Comparison of ENCODE assay signal across 8 cellular contexts in the genomic region with DNA sequence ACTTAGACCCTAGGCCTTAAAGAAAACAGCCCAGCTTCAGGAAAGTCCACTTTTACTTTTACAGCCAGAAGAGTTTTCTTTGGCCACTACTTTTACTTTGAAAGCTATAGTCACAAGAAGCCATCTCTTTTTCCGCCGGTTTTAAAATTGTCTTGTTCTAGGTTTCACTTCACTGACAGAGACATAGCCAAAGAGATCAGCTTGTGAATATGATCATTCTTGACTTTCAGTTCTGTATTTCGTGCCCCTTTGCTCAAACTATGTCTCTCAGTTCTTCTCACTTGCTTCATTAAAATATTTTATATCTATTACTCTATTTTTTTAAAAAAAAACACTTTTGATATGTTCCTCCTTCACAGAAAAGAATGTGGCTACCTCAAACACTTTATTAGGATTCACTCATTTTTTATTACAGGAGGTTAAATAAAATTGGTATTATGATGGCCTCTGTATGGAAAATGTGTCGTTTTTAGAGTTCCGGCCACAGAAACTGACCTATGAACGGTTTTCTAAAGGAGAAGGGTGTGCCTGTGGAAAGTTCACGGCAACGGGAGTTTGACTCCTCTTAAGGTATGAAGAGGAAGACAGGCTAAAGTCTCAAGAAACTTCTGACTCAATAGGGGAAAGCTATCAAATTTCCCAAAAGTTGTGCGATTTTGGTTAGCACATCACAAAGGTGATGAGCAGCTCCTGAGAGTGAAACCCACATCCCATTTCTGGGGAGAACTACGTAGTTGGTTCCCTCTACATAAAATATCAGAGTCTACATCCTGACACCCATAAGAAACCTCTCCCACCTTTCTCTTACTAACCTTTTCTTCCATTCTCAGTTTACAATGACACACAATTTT. TPM values are rescaled to one million over a fixed set of nuclear protein-coding genes. Genes with fewer than 3 reads are reported as not detected.
DNase-seq lines count a peak whose midpoint lies in the region; ATAC-seq and TF ChIP-seq lines count a peak whose summit lies in the region.

No MANE protein-coding gene starts in this region.

- peaks cover 24 to 41% of the 10 kb centered on the region in 2 donors for H3K27me3 Mint-ChIP-seq in natural killer cell treated with Interleukin-12 subunit alpha and Interleukin-12 subunit beta and Interleukin-15 and Interleukin-18, amount 100 ng/mL, for 72 hours
- H3K27me3 Mint-ChIP-seq in natural killer cell (ENCODE audit: low read depth in 2 of 2) (peaks cover 34 to 40% of the 10 kb centered on the region in 2 donors), T-cell (peaks cover 22% of the 10 kb centered on the region in 2 donors), Caco-2 (ENCODE audit: insufficient read depth, unreplicated experiment) (peaks cover 26% of the 10 kb centered on the region)

- H3K4me3 Mint-ChIP-seq in natural killer cell treated with Interleukin-12 subunit alpha and Interleukin-12 subunit beta and Interleukin-15 and Interleukin-18, amount 100 ng/mL, for 72 hours = peak overlapping the region; percentile 69
- H3K4me3 Mint-ChIP-seq in natural killer cell (no peak overlapping the region), T-cell (peak overlapping the region; percentile 81 to 90 (median 84)), Caco-2 (ENCODE audit: unreplicated experiment) (no peak overlapping the region)
- H3K4me3 Mint-ChIP-seq in stimulated activated effector memory CD8-positive, alpha-beta T cell treated with anti-CD3 and anti-CD28 coated beads, Interleukin-12 subunit alpha, Interleukin-12 subunit beta, amount 100 ng/mL, for 72 hours = peak overlapping the region; percentile 93

- H3K36me3 Mint-ChIP-seq in natural killer cell treated with Interleukin-12 subunit alpha and Interleukin-12 subunit beta and Interleukin-15 and Interleukin-18, amount 100 ng/mL, for 72 hours = peaks cover 11% of the 10 kb centered on the region
- H3K36me3 Mint-ChIP-seq in natural killer cell (no peaks in the 10 kb centered on the region), T-cell (peaks cover 3% of the 10 kb centered on the region), Caco-2 (ENCODE audit: insufficient read depth, unreplicated experiment) (no peaks in the 10 kb centered on the region)
- peaks cover 26% of the 10 kb centered on the region for H3K36me3 Mint-ChIP-seq in stimulated activated effector memory CD8-positive, alpha-beta T cell treated with anti-CD3 and anti-CD28 coated beads, Interleukin-12 subunit alpha, Interleukin-12 subunit beta, amount 100 ng/mL, for 72 hours

- no TSS peak for BruUV-seq in Caco-2 (replicated peaks; lab: Mats Ljungman, UMichigan)

- POLR2A ChIA-PET in T-cell (lab: Charles Lee) (interaction anchor here (0.6 kb wide), 3 partner anchors 42 to 526 kb away, joined by 3 to 6 read pairs (median 6); no protein-coding TSS in a partner anchor), Caco-2 (lab: Charles Lee) (no interaction called here)

- intact Hi-C loops in natural killer cell (cut with micrococcal nuclease) (no loop called here), Caco-2 (cut with micrococcal nuclease; ENCODE audit: unreplicated experiment) (no loop called here)

- peak overlapping the region in 1 of 2 donors; percentile 78 for H3K27ac Mint-ChIP-seq in natural killer cell treated with Interleukin-12 subunit alpha and Interleukin-12 subunit beta and Interleukin-15 and Interleukin-18, amount 100 ng/mL, for 72 hours
- H3K27ac Mint-ChIP-seq in natural killer cell (no peak overlapping the region), T-cell (peak overlapping the region; percentile 44 to 68), Caco-2 (ENCODE audit: unreplicated experiment) (no peak overlapping the region)
- H3K27ac Mint-ChIP-seq in stimulated activated effector memory CD8-positive, alpha-beta T cell treated with anti-CD3 and anti-CD28 coated beads, Interleukin-12 subunit alpha, Interleukin-12 subunit beta, amount 100 ng/mL, for 72 hours = peak overlapping the region; percentile 82

- H3K4me3 ChIP-seq in Caco-2 (ENCODE audit: low read depth, low read length) = no peak overlapping the region

- no peaks in the 10 kb centered on the region for H3K9me3 ChIP-seq in Caco-2

- H3K4me1 Mint-ChIP-seq in natural killer cell treated with Interleukin-12 subunit alpha and Interleukin-12 subunit beta and Interleukin-15 and Interleukin-18, amount 100 ng/mL, for 72 hours (ENCODE audit: low read depth in 2 of 2) = peaks cover 33 to 39% of the 10 kb centered on the region in 2 donors
- H3K4me1 Mint-ChIP-seq in natural killer cell (peaks cover 10% of the 10 kb centered on the region in 2 donors), T-cell (peaks cover 19 to 61% (median 40%) of the 10 kb centered on the region in 3 donors), Caco-2 (ENCODE audit: low read depth, unreplicated experiment) (no peaks in the 10 kb centered on the region)
- H3K4me1 Mint-ChIP-seq in stimulated activated effector memory CD8-positive, alpha-beta T cell treated with anti-CD3 and anti-CD28 coated beads, Interleukin-12 subunit alpha, Interleukin-12 subunit beta, amount 100 ng/mL, for 72 hours = peaks cover 48% of the 10 kb centered on the region

- no peaks in the 10 kb centered on the region; the same call in 1 of the 2 replicates for H3K27me3 ChIP-seq in Caco-2 (replicated peaks; ENCODE audit: control insufficient read depth, insufficient read depth, low read length)

- no peaks in the 10 kb centered on the region for H3K9me3 Mint-ChIP-seq in natural killer cell treated with Interleukin-12 subunit alpha and Interleukin-12 subunit beta and Interleukin-15 and Interleukin-18, amount 100 ng/mL, for 72 hours
- H3K9me3 Mint-ChIP-seq in natural killer cell (no peaks in the 10 kb centered on the region), T-cell (no peaks in the 10 kb centered on the region), Caco-2 (ENCODE audit: unreplicated experiment) (no peaks in the 10 kb centered on the region)
- no peaks in the 10 kb centered on the region for H3K9me3 Mint-ChIP-seq in stimulated activated effector memory CD8-positive, alpha-beta T cell treated with anti-CD3 and anti-CD28 coated beads, Interleukin-12 subunit alpha, Interleukin-12 subunit beta, amount 100 ng/mL, for 72 hours

- ATAC-seq in natural killer cell treated with Interleukin-12 subunit alpha and Interleukin-12 subunit beta and Interleukin-15 and Interleukin-18, amount 100 ng/mL, for 72 hours = peak; percentile 37 to 41
- ATAC-seq in natural killer cell (no peak), HG02885 (IDR thresholded peaks at IDR 0.05; ENCODE audit: poor library complexity, unreplicated experiment) (peak; percentile 36), T-cell (replicated peaks in 1 of 4) (no peak)
- peak; percentile 50 for ATAC-seq in stimulated activated effector memory CD8-positive, alpha-beta T cell treated with anti-CD3 and anti-CD28 coated beads, Interleukin-12 subunit alpha, Interleukin-12 subunit beta, amount 100 ng/mL, for 72 hours

- TF ChIP-seq CTCF in natural killer cell (IDR thresholded peaks at IDR 0.05) (no peak), Caco-2 (IDR thresholded peaks at IDR 0.05; ENCODE audit: insufficient read depth in 1 of 2, low read depth in 1 of 2, low read length in 1 of 2, severe bottlenecking in 1 of 2, unreplicated experiment in 1 of 2) (no peak)

- H3K36me3 ChIP-seq in Caco-2 (ENCODE audit: control insufficient read depth, insufficient read depth, low read length) = no peaks in the 10 kb centered on the region

- DNase-seq in natural killer cell treated with Interleukin-12 subunit alpha and Interleukin-12 subunit beta and Interleukin-15 and Interleukin-18, amount 100 ng/mL, for 72 hours (ENCODE audit: low spot score) = no peak
- DNase-seq in natural killer cell (no peak), T-cell (no peak), Caco-2 (no peak), NCI-H69 (lab: John Stamatoyannopoulos, UW) (no peak), NCI-H2196 (lab: John Stamatoyannopoulos, UW; ENCODE audit: unreplicated experiment) (no peak)
- DNase-seq in stimulated activated effector memory CD8-positive, alpha-beta T cell treated with anti-CD3 and anti-CD28 coated beads, Interleukin-12 subunit alpha, Interleukin-12 subunit beta, amount 100 ng/mL, for 72 hours (ENCODE audit: low spot score in 2 of 2) = peak in 1 of 2 donors; percentile 75

- CTCF ChIA-PET in T-cell (lab: Charles Lee) = interaction anchor here (0.6 to 2.6 kb wide), 4 partner anchors 12 to 264 kb away, joined by 3 to 21 read pairs (median 10); a partner anchor contains a TSS
- CTCF ChIA-PET in Caco-2 (lab: Charles Lee) = no interaction called here

- H3K4me1 ChIP-seq in Caco-2 = 0 out of 2 replicates have a peak, but pooled peaks cover 5% of the 10 kb centered on the region

RNA-seq across cellular contexts. Expression of a gene that starts 1.2 kb away (rescaled TPM):
- total RNA-seq in natural killer cell treated with Interleukin-12 subunit alpha and Interleukin-12 subunit beta and Interleukin-15 and Interleukin-18, amount 100 ng/mL, for 72 hours = 100 to 1,000 TPM in 1 of 2 donors, 10 to 100 TPM in 1; 35.5 to 117 TPM
- 10 to 100 TPM in 1 of 3 donors, 1 to 10 TPM in 1, under 1 TPM in 1; 0.84 to 23.9 (median 3.8) TPM for total RNA-seq in natural killer cell
- total RNA-seq in T-cell = 10 to 100 TPM in 4 of 5 donors, 1 to 10 TPM in 1; 7.6 to 19.3 (median 15.8) TPM
- not detected in 2 replicates for total RNA-seq in Caco-2 (2022)

RNA-seq across cellular contexts. Expression of a gene that starts 52.6 kb away (rescaled TPM):
- under 1 TPM in 1 of 2 donors, not detected in 1; 0.31 TPM for total RNA-seq in natural killer cell treated with Interleukin-12 subunit alpha and Interleukin-12 subunit beta and Interleukin-15 and Interleukin-18, amount 100 ng/mL, for 72 hours
- total RNA-seq in natural killer cell = not detected
- 1 to 10 TPM; 2.1 to 7.2 (median 2.8) TPM for total RNA-seq in T-cell
- 2.1 and 2.5 TPM in 2 replicates for total RNA-seq in Caco-2 (2022)

Comparison
In these comparisons a context has a peak if more than half of its experiments do, and no peak if none do; other contexts are left out.
1. ATAC-seq: peak in natural killer cell treated with Interleukin-12 subunit alpha and Interleukin-12 subunit beta and Interleukin-15 and Interleukin-18, amount 100 ng/mL, for 72 hours (2 of 2), HG02885 (single experiment) and stimulated activated effector memory CD8-positive, alpha-beta T cell treated with anti-CD3 and anti-CD28 coated beads, Interleukin-12 subunit alpha, Interleukin-12 subunit beta, amount 100 ng/mL, for 72 hours (single experiment); none in natural killer cell (0 of 3) and T-cell (0 of 4).
2. H3K4me3 Mint-ChIP-seq: peak in natural killer cell treated with Interleukin-12 subunit alpha and Interleukin-12 subunit beta and Interleukin-15 and Interleukin-18, amount 100 ng/mL, for 72 hours (single experiment), T-cell (3 of 3) and stimulated activated effector memory CD8-positive, alpha-beta T cell treated with anti-CD3 and anti-CD28 coated beads, Interleukin-12 subunit alpha, Interleukin-12 subunit beta, amount 100 ng/mL, for 72 hours (single experiment); none in natural killer cell (single experiment) and Caco-2 (single experiment).
3. H3K27ac Mint-ChIP-seq: peak in T-cell (2 of 2) and stimulated activated effector memory CD8-positive, alpha-beta T cell treated with anti-CD3 and anti-CD28 coated beads, Interleukin-12 subunit alpha, Interleukin-12 subunit beta, amount 100 ng/mL, for 72 hours (single experiment); none in natural killer cell (0 of 2) and Caco-2 (single experiment).